ENCODE assay signal across 23 cellular contexts in the genomic region with DNA sequence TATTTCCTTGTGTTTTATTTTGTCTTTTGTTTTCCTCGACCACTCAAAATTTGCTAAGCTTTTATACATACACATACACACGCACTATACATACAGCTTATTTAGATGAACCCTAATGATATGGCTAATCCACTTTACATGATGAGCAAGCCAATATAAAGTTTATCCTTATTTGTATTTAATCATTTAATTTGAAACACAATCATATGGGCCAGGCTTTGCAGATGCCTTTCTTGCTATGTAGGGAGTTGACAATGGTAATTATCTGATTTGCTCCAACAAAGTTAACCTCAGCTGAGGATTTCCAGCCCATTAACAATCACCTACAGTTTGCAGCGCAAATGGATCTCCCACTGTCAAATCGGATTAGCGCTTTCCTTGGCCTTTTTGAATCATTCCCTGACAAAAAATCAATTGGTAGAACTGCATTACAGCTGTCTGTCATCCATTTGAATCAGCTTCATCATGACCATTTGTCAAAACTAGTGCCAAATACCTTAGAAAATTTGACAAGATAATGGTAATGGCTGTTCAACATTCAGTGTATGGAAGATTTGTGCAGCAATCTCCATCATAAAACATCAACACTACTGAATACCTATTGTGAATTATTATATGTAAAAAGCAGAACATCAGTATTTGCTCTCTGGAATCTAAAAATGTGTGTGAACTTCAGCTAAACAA.
DNase-seq lines count a peak whose midpoint lies in the region; ATAC-seq, FAIRE-seq and TF ChIP-seq lines count a peak whose summit lies in the region.
"Had no signal": no experiment of that assay in that cellular context is flagged by ENCODE, and none has a peak within 500 bp of the region (broad histone marks: within the 10 kb centered on the region; RNA-seq: fewer than 3 reads in every experiment).

No MANE protein-coding gene starts in this region.

- H3K9ac ChIP-seq in neural progenitor cell = no peak overlapping the region
- H3K9ac ChIP-seq: GM23248 had no signal

- H3K9me3 Mint-ChIP-seq in neural progenitor cell (no peaks in the 10 kb centered on the region), glutamatergic neuron (ENCODE audit: unreplicated experiment) (peaks cover 2% of the 10 kb centered on the region)
- H3K9me3 Mint-ChIP-seq: CD8-positive, alpha-beta memory T cell; T-helper 2 cell treated with Interferon-gamma antibody and Interleukin-4, amounts not matched to agents 5 μg/mL and 100 μg/mL, for 36 hours had no signal

- H2AFZ ChIP-seq in neural progenitor cell (replicated peaks) = no peak overlapping the region
- H2AFZ ChIP-seq: GM23248 had no signal

- H3F3A ChIP-seq in neural progenitor cell (ENCODE audit: low read depth) = no peaks in the 10 kb centered on the region

- H3K4me3 ChIP-seq in neural progenitor cell = no peak overlapping the region
- H3K4me3 ChIP-seq: GM23248, MG63 had no signal

- H3K4me2 ChIP-seq in neural progenitor cell = no peak overlapping the region

- ATAC-seq in HG02798 (IDR thresholded peaks at IDR 0.05; ENCODE audit: poor library complexity, unreplicated experiment) = no peak
- ATAC-seq in GM21367 (IDR thresholded peaks at IDR 0.05; ENCODE audit: unreplicated experiment) = no peak

- no peak for TF ChIP-seq POLR2A in GM12892 (IDR thresholded peaks at IDR 0.05; ENCODE audit: low read depth, low read length)

- H3K27me3 Mint-ChIP-seq in neural progenitor cell (ENCODE audit: insufficient read depth, low read depth) = peaks cover 2% of the 10 kb centered on the region
- H3K27me3 Mint-ChIP-seq in glutamatergic neuron (ENCODE audit: unreplicated experiment) = peaks cover 2% of the 10 kb centered on the region
- H3K27me3 Mint-ChIP-seq: CD8-positive, alpha-beta memory T cell had no signal

- H3K79me2 ChIP-seq in neural progenitor cell (ENCODE audit: low read depth) = no peaks in the 10 kb centered on the region

- no peaks in the 10 kb centered on the region for H3K36me3 ChIP-seq in neural progenitor cell
- H3K36me3 ChIP-seq: MG63 had no signal

- H3K27ac Mint-ChIP-seq in neural progenitor cell = no peak overlapping the region
- no peak overlapping the region for H3K27ac Mint-ChIP-seq in glutamatergic neuron (ENCODE audit: unreplicated experiment)
- H3K27ac Mint-ChIP-seq: CD8-positive, alpha-beta memory T cell; T-helper 2 cell treated with Interferon-gamma antibody and Interleukin-4, amounts not matched to agents 5 μg/mL and 100 μg/mL, for 36 hours had no signal

- no peak for FAIRE-seq in GM12892 (lab: Jason Lieb, UNC)
- FAIRE-seq: A204.1, GM18507 had no signal

- peak; percentile 35 for DNase-seq in D341Med (ENCODE audit: low spot score)
- peak; percentile 57 for DNase-seq in NCI-H146 (lab: John Stamatoyannopoulos, UW)
- peak; percentile 97 for DNase-seq in NCI-H82 (lab: John Stamatoyannopoulos, UW)
- peak; percentile 45 for DNase-seq in neural progenitor cell (ENCODE audit: low spot score)
- no peak for DNase-seq in GM12892 (ENCODE audit: insufficient read length)
- DNase-seq in glutamatergic neuron = no peak
- DNase-seq: AML-193; Calu3; CD8-positive, alpha-beta memory T cell; GM23248; H7; IMR-90; KG1; MG63; NCI-H2029; NCI-H510A; T-helper 1 cell had no signal

- H3K27ac ChIP-seq in neural progenitor cell = no peak overlapping the region
- H3K27ac ChIP-seq: C4-2B, GM23248 had no signal

- TF ChIP-seq CTCF in neural progenitor cell (IDR thresholded peaks at IDR 0.05) (no peak), glutamatergic neuron (IDR thresholded peaks at IDR 0.05; ENCODE audit: partially characterized antibody, unreplicated experiment) (no peak)

- H4K20me1 ChIP-seq in neural progenitor cell (ENCODE audit: low read depth) = no peaks in the 10 kb centered on the region

- H3K4me1 ChIP-seq in neural progenitor cell = peaks cover 15% of the 10 kb centered on the region

- H3K4me1 Mint-ChIP-seq in neural progenitor cell = no peaks in the 10 kb centered on the region
- peaks cover 7% of the 10 kb centered on the region for H3K4me1 Mint-ChIP-seq in glutamatergic neuron (ENCODE audit: low read depth, unreplicated experiment)
- H3K4me1 Mint-ChIP-seq: CD8-positive, alpha-beta memory T cell had no signal

- H3K4me3 Mint-ChIP-seq in neural progenitor cell = no peak overlapping the region
- H3K4me3 Mint-ChIP-seq in glutamatergic neuron (ENCODE audit: unreplicated experiment) = no peak overlapping the region
- H3K4me3 Mint-ChIP-seq: CD8-positive, alpha-beta memory T cell; T-helper 2 cell treated with Interferon-gamma antibody and Interleukin-4, amounts not matched to agents 5 μg/mL and 100 μg/mL, for 36 hours had no signal

- H3K36me3 Mint-ChIP-seq in neural progenitor cell (no peaks in the 10 kb centered on the region), glutamatergic neuron (ENCODE audit: unreplicated experiment) (no peaks in the 10 kb centered on the region)
- H3K36me3 Mint-ChIP-seq: CD8-positive, alpha-beta memory T cell had no signal

- no peaks in the 10 kb centered on the region for H3K27me3 ChIP-seq in neural progenitor cell
- H3K27me3 ChIP-seq: MG63 had no signal

- H3K9me3 ChIP-seq in neural progenitor cell (ENCODE audit: low read depth) = no peaks in the 10 kb centered on the region

Comparison
In these comparisons a context has a peak if more than half of its experiments do, and no peak if none do; other contexts are left out.
1. DNase-seq: peak in D341Med (single experiment), NCI-H146 (single experiment), NCI-H82 (single experiment) and neural progenitor cell (single experiment); none in GM12892 (single experiment) and glutamatergic neuron (single experiment).